Comparison of ENCODE assay signal across 18 cellular contexts in the genomic region with DNA sequence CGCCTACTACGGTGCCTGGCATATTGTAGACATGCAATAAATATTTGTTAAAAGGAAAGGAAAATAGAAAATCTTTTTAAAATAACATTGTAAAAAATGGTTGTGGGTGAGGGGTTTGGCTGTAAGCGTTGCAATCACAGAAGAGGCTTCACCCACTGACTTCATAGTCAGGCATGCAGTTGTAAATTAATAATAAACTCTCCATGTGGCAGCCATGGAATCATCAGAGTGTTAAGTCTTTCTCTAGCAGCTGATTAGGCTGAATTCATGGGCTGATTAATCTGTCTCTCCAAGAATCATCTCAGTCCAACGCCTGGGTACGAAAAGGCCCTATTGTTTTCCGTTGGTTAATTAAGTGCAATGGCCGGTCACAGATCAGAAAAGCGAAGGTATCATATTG.
"Had no signal": no experiment of that assay in that cellular context is flagged by ENCODE, and none has a peak within 500 bp of the region (broad histone marks: within the 10 kb centered on the region; RNA-seq: fewer than 3 reads in every experiment).

No MANE protein-coding gene starts in this region.

- H3K4me1 Mint-ChIP-seq: activated naive CD4-positive, alpha-beta T cell treated with anti-CD3 and anti-CD28 coated beads, Interleukin-2, amount 50 U/mL, for 24 hours; memory B cell had no signal

- ATAC-seq: left ventricle myocardium superior; naive thymus-derived CD4-positive, alpha-beta T cell; sciatic nerve; stimulated activated memory B cell treated with anti-CD40 and anti-IgM and Interleukin-4, amounts not matched to agents 10 μg/mL and 1 μg/mL and 100 μg/mL, for 72 hours had no signal

- H3K36me3 Mint-ChIP-seq: activated naive CD4-positive, alpha-beta T cell treated with anti-CD3 and anti-CD28 coated beads, Interleukin-2, amount 50 U/mL, for 24 hours; memory B cell; stimulated activated memory B cell treated with anti-CD40 and anti-IgM and Interleukin-4, amounts not matched to agents 10 μg/mL and 1 μg/mL and 100 μg/mL, for 72 hours had no signal

- H3K4me1 ChIP-seq: ascending aorta, upper lobe of left lung had no signal

- H3K4me3 ChIP-seq: ascending aorta, ovary, spleen, thoracic aorta, upper lobe of left lung had no signal

- DNase-seq: activated CD4-positive, alpha-beta T cell treated with anti-CD3 and anti-CD28 coated beads, Interleukin-2, amount 50 U/mL, for 48 hours; activated gamma-delta T cell; dermis blood vessel endothelial cell; effector memory CD4-positive, alpha-beta T cell; foreskin melanocyte; left ventricle myocardium superior; naive thymus-derived CD4-positive, alpha-beta T cell; ovary; spleen; stimulated activated CD4-positive, alpha-beta T cell treated with anti-CD3 and anti-CD28 coated beads, Interleukin-4, amount 100 ng/mL, for 4 hours; upper lobe of left lung had no signal

- H3K9me3 ChIP-seq: ascending aorta, ovary, spleen, thoracic aorta, upper lobe of left lung had no signal

- H3K27ac ChIP-seq: ascending aorta, ovary, spleen, thoracic aorta, upper lobe of left lung had no signal

- H3K4me3 Mint-ChIP-seq: activated naive CD4-positive, alpha-beta T cell treated with anti-CD3 and anti-CD28 coated beads, Interleukin-2, amount 50 U/mL, for 24 hours; memory B cell; naive thymus-derived CD4-positive, alpha-beta T cell; stimulated activated memory B cell treated with anti-CD40 and anti-IgM and Interleukin-4, amounts not matched to agents 10 μg/mL and 1 μg/mL and 100 μg/mL, for 72 hours; T-helper 1 cell treated with Interleukin-12 subunit alpha and Interleukin-12 subunit beta and Interleukin-4 antibody, amounts not matched to agents 30 μg/mL and 1 μg/mL, for 36 hours had no signal

- H3K36me3 ChIP-seq: ascending aorta, ovary, spleen, thoracic aorta, upper lobe of left lung had no signal

- H3K27me3 Mint-ChIP-seq: activated naive CD4-positive, alpha-beta T cell treated with anti-CD3 and anti-CD28 coated beads, Interleukin-2, amount 50 U/mL, for 24 hours; naive thymus-derived CD4-positive, alpha-beta T cell; stimulated activated memory B cell treated with anti-CD40 and anti-IgM and Interleukin-4, amounts not matched to agents 10 μg/mL and 1 μg/mL and 100 μg/mL, for 72 hours had no signal

- H3K27me3 ChIP-seq: ascending aorta, ovary, spleen, upper lobe of left lung had no signal

- H3K9me3 Mint-ChIP-seq: activated naive CD4-positive, alpha-beta T cell treated with anti-CD3 and anti-CD28 coated beads, Interleukin-2, amount 50 U/mL, for 24 hours; memory B cell; stimulated activated memory B cell treated with anti-CD40 and anti-IgM and Interleukin-4, amounts not matched to agents 10 μg/mL and 1 μg/mL and 100 μg/mL, for 72 hours; T-helper 1 cell treated with Interleukin-12 subunit alpha and Interleukin-12 subunit beta and Interleukin-4 antibody, amounts not matched to agents 30 μg/mL and 1 μg/mL, for 36 hours had no signal

- H3K27ac Mint-ChIP-seq: activated naive CD4-positive, alpha-beta T cell treated with anti-CD3 and anti-CD28 coated beads, Interleukin-2, amount 50 U/mL, for 24 hours; memory B cell; naive thymus-derived CD4-positive, alpha-beta T cell; stimulated activated memory B cell treated with anti-CD40 and anti-IgM and Interleukin-4, amounts not matched to agents 10 μg/mL and 1 μg/mL and 100 μg/mL, for 72 hours; T-helper 1 cell treated with Interleukin-12 subunit alpha and Interleukin-12 subunit beta and Interleukin-4 antibody, amounts not matched to agents 30 μg/mL and 1 μg/mL, for 36 hours had no signal
